8 cellular contexts compared by ENCODE assay signal in the genomic region with DNA sequence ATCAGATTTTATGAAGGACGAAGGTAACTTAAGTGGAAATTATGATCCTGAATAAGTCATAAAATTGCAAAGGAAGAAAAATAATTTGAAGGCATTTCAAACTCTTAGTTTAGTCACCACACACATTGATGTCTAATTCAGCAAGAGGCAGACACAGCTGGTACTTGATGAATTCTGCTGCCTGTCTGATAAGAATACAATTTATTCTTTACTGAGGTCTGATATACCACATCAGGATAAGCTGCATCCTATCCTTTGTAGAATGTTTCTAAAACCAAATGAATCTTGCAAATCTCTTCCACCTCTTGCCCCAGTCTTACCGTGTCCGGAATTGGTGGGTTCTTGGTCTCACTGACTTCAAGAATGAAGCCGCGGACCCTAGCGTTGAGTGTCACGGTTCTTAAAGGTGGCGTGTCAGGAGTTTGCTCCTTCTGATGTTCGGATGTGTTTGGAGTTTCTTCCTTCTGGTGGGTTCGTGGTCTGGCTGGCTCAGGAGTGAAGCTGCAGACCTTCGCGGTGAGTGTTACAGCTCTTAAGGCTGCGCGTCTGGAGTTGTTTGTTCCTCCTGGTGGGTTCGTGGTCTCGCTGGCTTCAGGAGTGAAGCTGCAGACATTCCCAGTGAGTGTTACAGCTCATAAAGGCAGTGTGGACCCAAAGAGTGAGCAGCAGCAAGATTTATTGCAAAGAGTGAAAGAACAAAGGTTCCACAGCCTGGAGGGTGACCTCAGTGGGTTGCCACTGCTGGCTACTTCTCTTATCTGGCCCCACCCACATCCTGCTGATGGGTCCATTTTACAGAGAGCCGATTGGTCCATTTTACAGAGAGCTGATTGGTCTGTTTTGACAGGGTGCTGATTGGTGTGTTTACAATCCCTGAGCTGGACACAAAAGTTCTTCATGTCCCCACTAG. TPM values are rescaled to one million over a fixed set of nuclear protein-coding genes. Genes with fewer than 3 reads are reported as not detected.
DNase-seq lines count a peak whose midpoint lies in the region; ATAC-seq and TF ChIP-seq lines count a peak whose summit lies in the region.
"Not testable (repeated sequence)": the region's sequence is repeated elsewhere in the genome, so short reads cannot be mapped to it uniquely, and the experiment has no call there.

A gene with protein sequence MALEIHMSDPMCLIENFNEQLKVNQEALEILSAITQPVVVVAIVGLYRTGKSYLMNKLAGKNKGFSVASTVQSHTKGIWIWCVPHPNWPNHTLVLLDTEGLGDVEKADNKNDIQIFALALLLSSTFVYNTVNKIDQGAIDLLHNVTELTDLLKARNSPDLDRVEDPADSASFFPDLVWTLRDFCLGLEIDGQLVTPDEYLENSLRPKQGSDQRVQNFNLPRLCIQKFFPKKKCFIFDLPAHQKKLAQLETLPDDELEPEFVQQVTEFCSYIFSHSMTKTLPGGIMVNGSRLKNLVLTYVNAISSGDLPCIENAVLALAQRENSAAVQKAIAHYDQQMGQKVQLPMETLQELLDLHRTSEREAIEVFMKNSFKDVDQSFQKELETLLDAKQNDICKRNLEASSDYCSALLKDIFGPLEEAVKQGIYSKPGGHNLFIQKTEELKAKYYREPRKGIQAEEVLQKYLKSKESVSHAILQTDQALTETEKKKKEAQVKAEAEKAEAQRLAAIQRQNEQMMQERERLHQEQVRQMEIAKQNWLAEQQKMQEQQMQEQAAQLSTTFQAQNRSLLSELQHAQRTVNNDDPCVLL (minus strand): TSS at position 729 of the 910 bp plus-strand sequence. CDS start 3,305 bp downstream, outside the sequence.

- ATAC-seq in GM18867 (IDR thresholded peaks at IDR 0.05; ENCODE audit: unreplicated experiment) (peak; percentile 96), GM21825 (IDR thresholded peaks at IDR 0.05; ENCODE audit: unreplicated experiment) (peak; percentile 65), HG03432 (IDR thresholded peaks at IDR 0.05; ENCODE audit: unreplicated experiment) (peak; percentile 82), T-helper 17 cell (peak; percentile 73)

- peak within 1 kb of the TSS; percentile 62 to 68 for H3K4me3 ChIP-seq in neutrophil (ENCODE audit: low read depth in 1 of 2, low read length in 1 of 2)

- not testable (repeated sequence) for H3K27me3 Mint-ChIP-seq in T-helper 17 cell; dendritic cell treated with granulocyte-macrophage colony-stimulating factor and Interleukin-4, amounts not matched to agents 40 ng/mL and 50 ng/mL, for 4 days; stimulated activated naive CD8-positive, alpha-beta T cell treated with anti-CD3 and anti-CD28 coated beads, Interleukin-15, Interleukin-2, amounts not matched to agents 100 ng/mL and 50 ng/mL, for 24 hours

- peak; percentile 35 for TF ChIP-seq CTCF in neutrophil (IDR thresholded peaks at IDR 0.05)

- DNase-seq in T-helper 17 cell (peak in 2 of 3 donors; percentile 20 to 28), activated T-cell treated with anti-CD3 and anti-CD28 coated beads for 48 hours (ENCODE audit: low read depth) (peak; percentile 48)

- peak within 1 kb of the TSS; percentile 94 for H3K27ac Mint-ChIP-seq in T-helper 17 cell
- H3K27ac Mint-ChIP-seq in dendritic cell treated with granulocyte-macrophage colony-stimulating factor and Interleukin-4, amounts not matched to agents 40 ng/mL and 50 ng/mL, for 4 days = peak within 1 kb of the TSS; percentile 85
- peak within 1 kb of the TSS; percentile 98 for H3K27ac Mint-ChIP-seq in stimulated activated naive CD8-positive, alpha-beta T cell treated with anti-CD3 and anti-CD28 coated beads, Interleukin-15, Interleukin-2, amounts not matched to agents 100 ng/mL and 50 ng/mL, for 24 hours

- peak within 1 kb of the TSS; percentile 99 for H3K4me3 Mint-ChIP-seq in T-helper 17 cell
- H3K4me3 Mint-ChIP-seq in dendritic cell treated with granulocyte-macrophage colony-stimulating factor and Interleukin-4, amounts not matched to agents 40 ng/mL and 50 ng/mL, for 4 days = peak within 1 kb of the TSS; percentile 81
- peak within 1 kb of the TSS; percentile 100 for H3K4me3 Mint-ChIP-seq in stimulated activated naive CD8-positive, alpha-beta T cell treated with anti-CD3 and anti-CD28 coated beads, Interleukin-15, Interleukin-2, amounts not matched to agents 100 ng/mL and 50 ng/mL, for 24 hours

- not testable (repeated sequence) for H3K9me3 ChIP-seq in T-helper 17 cell (ENCODE audit: control insufficient read depth, low read length, poor library complexity, severe bottlenecking); neutrophil

- H3K27ac ChIP-seq in neutrophil = peak within 1 kb of the TSS; percentile 87

- H3K27me3 ChIP-seq in neutrophil = not testable (repeated sequence)

- H3K36me3 Mint-ChIP-seq in T-helper 17 cell (ENCODE audit: low read depth) = peaks cover 12% of the 10 kb centered on the region
- H3K36me3 Mint-ChIP-seq in dendritic cell treated with granulocyte-macrophage colony-stimulating factor and Interleukin-4, amounts not matched to agents 40 ng/mL and 50 ng/mL, for 4 days (ENCODE audit: low read depth) = peaks cover 22% of the 10 kb centered on the region
- peaks cover 50% of the 10 kb centered on the region for H3K36me3 Mint-ChIP-seq in stimulated activated naive CD8-positive, alpha-beta T cell treated with anti-CD3 and anti-CD28 coated beads, Interleukin-15, Interleukin-2, amounts not matched to agents 100 ng/mL and 50 ng/mL, for 24 hours (ENCODE audit: low read depth)

- peaks cover 49% of the 10 kb centered on the region for H3K4me1 Mint-ChIP-seq in T-helper 17 cell
- peaks cover 29% of the 10 kb centered on the region for H3K4me1 Mint-ChIP-seq in dendritic cell treated with granulocyte-macrophage colony-stimulating factor and Interleukin-4, amounts not matched to agents 40 ng/mL and 50 ng/mL, for 4 days (ENCODE audit: low read depth)
- peaks cover 88% of the 10 kb centered on the region for H3K4me1 Mint-ChIP-seq in stimulated activated naive CD8-positive, alpha-beta T cell treated with anti-CD3 and anti-CD28 coated beads, Interleukin-15, Interleukin-2, amounts not matched to agents 100 ng/mL and 50 ng/mL, for 24 hours (ENCODE audit: low read depth)

- H3K9me3 Mint-ChIP-seq in dendritic cell treated with granulocyte-macrophage colony-stimulating factor and Interleukin-4, amounts not matched to agents 40 ng/mL and 50 ng/mL, for 4 days; stimulated activated naive CD8-positive, alpha-beta T cell treated with anti-CD3 and anti-CD28 coated beads, Interleukin-15, Interleukin-2, amounts not matched to agents 100 ng/mL and 50 ng/mL, for 24 hours: not testable (repeated sequence)

- peaks cover 15% of the 10 kb centered on the region for H3K36me3 ChIP-seq in neutrophil

- intact Hi-C loops in dendritic cell treated with granulocyte-macrophage colony-stimulating factor and Interleukin-4, amounts not matched to agents 40 ng/mL and 50 ng/mL, for 4 days (cut with micrococcal nuclease) = not testable (repeated sequence)

- H3K4me1 ChIP-seq in neutrophil (ENCODE audit: control insufficient read depth in 1 of 2, insufficient read depth in 1 of 2, low read depth in 1 of 2, low read length in 1 of 2) = peaks cover 19 to 32% of the 10 kb centered on the region in 2 experiments

RNA-seq across cellular contexts. Expression of the gene that starts here (rescaled TPM):
- 100 to 1,000 TPM; 122 to 132 TPM for total RNA-seq in T-helper 17 cell

Comparison
In these comparisons a context has a peak if more than half of its experiments do, and no peak if none do; other contexts are left out.
1. Peak in every context shown above with its lines: DNase-seq, ATAC-seq, H3K4me3 ChIP-seq and H3K27ac ChIP-seq.